Comparison of ENCODE assay signal across 6 cellular contexts in the genomic region with DNA sequence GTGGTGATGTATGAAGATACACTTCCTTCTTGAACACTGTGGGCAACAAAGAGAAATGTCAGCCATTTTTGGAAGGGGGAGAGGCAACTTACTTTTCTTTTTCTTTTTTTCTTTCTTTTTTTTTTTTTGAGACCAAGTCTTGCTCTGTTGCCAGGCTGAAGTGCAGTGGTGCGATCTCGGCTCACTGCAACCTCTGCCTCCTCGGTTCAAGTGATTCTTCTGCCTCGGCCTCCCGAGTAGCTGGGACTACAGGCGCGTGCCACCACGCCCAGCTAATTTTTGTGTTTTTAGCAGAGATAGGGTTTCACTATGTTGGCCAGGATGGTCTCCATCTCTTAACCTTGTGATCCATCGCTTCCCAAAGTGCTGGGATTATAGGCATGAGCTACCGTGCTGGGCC. TPM values are rescaled to one million over a fixed set of nuclear protein-coding genes. Genes with fewer than 3 reads are reported as not detected.
DNase-seq lines count a peak whose midpoint lies in the region; ATAC-seq and TF ChIP-seq lines count a peak whose summit lies in the region.
"Not testable (repeated sequence)": the region's sequence is repeated elsewhere in the genome, so short reads cannot be mapped to it uniquely, and the experiment has no call there.

No MANE protein-coding gene starts in this region.

- H3K27me3 Mint-ChIP-seq in activated T-helper 17 cell treated with anti-CD3 and anti-CD28 coated beads, Interleukin-2, amount 50 U/mL, for 72 hours; endodermal cell (ENCODE audit: insufficient read depth); memory B cell: not testable (repeated sequence)

- not testable (repeated sequence) for H3K9me3 Mint-ChIP-seq in activated T-helper 17 cell treated with anti-CD3 and anti-CD28 coated beads, Interleukin-2, amount 50 U/mL, for 72 hours; endodermal cell; memory B cell

- H3K4me1 ChIP-seq in KMS-11 (ENCODE audit: low read depth, poor library complexity, severe bottlenecking) (peaks cover 43% of the 10 kb centered on the region), endodermal cell (ENCODE audit: control insufficient read depth, insufficient read depth, low read length) (peaks cover 14% of the 10 kb centered on the region)

- H2AFZ ChIP-seq in KMS-11 (ENCODE audit: low read depth) = not testable (repeated sequence)

- DNase-seq in AG04450 (ENCODE audit: low read depth, low spot score); endodermal cell; memory B cell (ENCODE audit: low spot score in 2 of 2): not testable (repeated sequence)

- whole genome bisulfite sequencing in endodermal cell (ENCODE audit: insufficient coverage in 1 of 2, insufficient read length in 1 of 2), 2 experiments = 92 to 94% methylated on average over 7 to 10 of the region's 10 CpGs

- peak overlapping the region; percentile 97 for H3K27ac Mint-ChIP-seq in activated T-helper 17 cell treated with anti-CD3 and anti-CD28 coated beads, Interleukin-2, amount 50 U/mL, for 72 hours
- H3K27ac Mint-ChIP-seq in endodermal cell (peak overlapping the region; percentile 79), memory B cell (peak overlapping the region; percentile 83)

- H3K36me3 ChIP-seq in KMS-11 (ENCODE audit: insufficient read depth) (peaks cover 33% of the 10 kb centered on the region; the same call in 1 of the 2 replicates), endodermal cell (ENCODE audit: control insufficient read depth, insufficient read depth, low read length) (peaks cover 64% of the 10 kb centered on the region)

- ATAC-seq in activated T-helper 17 cell treated with anti-CD3 and anti-CD28 coated beads, Interleukin-2, amount 50 U/mL, for 72 hours (replicated peaks); memory B cell (ENCODE audit: low read depth): not testable (repeated sequence)

- H3K27ac ChIP-seq in AG04450 (ENCODE audit: low read depth, low read length) (peak overlapping the region; percentile 47), KMS-11 (peak overlapping the region; percentile 71; the same call in 1 of the 2 replicates), skin epidermis (peak overlapping the region in 12 of 21 experiments; percentile 2 to 98 (median 48))
- H3K27ac ChIP-seq in endodermal cell (ENCODE audit: low read depth, low read length) = not testable (repeated sequence)

- H3K9ac ChIP-seq in KMS-11; endodermal cell (ENCODE audit: extremely low read depth, low read length, poor library complexity, severe bottlenecking): not testable (repeated sequence)

- not testable (repeated sequence) for TF ChIP-seq CTCF in AG04450 (IDR thresholded peaks at IDR 0.05; ENCODE audit: low read depth, low read length); KMS-11 (conservative IDR thresholded peaks at IDR 0.05; ENCODE audit: low read depth, low read length); endodermal cell (conservative IDR thresholded peaks at IDR 0.05)

- H3K9me3 ChIP-seq in AG04450 (ENCODE audit: control insufficient read depth, insufficient read depth, low read length); endodermal cell (ENCODE audit: control insufficient read depth, low read length): not testable (repeated sequence)

- POLR2A ChIA-PET in AG04450 (lab: Yijun Ruan, JAX) = interaction anchor here (0.6 kb wide), 1 partner anchor 211 kb away, joined by 3 read pairs; no protein-coding TSS in a partner anchor

- peak overlapping the region; percentile 89 for H3K4me2 ChIP-seq in KMS-11

- H3K4me3 ChIP-seq in AG04450 (ENCODE audit: low read depth, low read length) = peak overlapping the region; percentile 100
- H3K4me3 ChIP-seq in KMS-11 (IDR thresholded peaks at IDR 0.05; ENCODE audit: insufficient read depth, low read depth, low read length) = not testable (repeated sequence)
- H3K4me3 ChIP-seq in endodermal cell (ENCODE audit: low read length) = peak overlapping the region; percentile 96
- peak overlapping the region in 1 of 7 experiments; percentile 77 for H3K4me3 ChIP-seq in skin epidermis

- H3K79me2 ChIP-seq in KMS-11 (ENCODE audit: insufficient read depth, low read depth) = peaks cover 31% of the 10 kb centered on the region

- CTCF ChIA-PET in AG04450 (lab: Charles Lee) = interaction anchor here (0.6 to 1.8 kb wide), 4 partner anchors 42 to 176 kb away, joined by 3 to 6 read pairs (median 4); no protein-coding TSS in a partner anchor

- peak overlapping the region; percentile 81 for H3K4me3 Mint-ChIP-seq in activated T-helper 17 cell treated with anti-CD3 and anti-CD28 coated beads, Interleukin-2, amount 50 U/mL, for 72 hours
- H3K4me3 Mint-ChIP-seq in endodermal cell, memory B cell: not testable (repeated sequence)

- H3K36me3 Mint-ChIP-seq in activated T-helper 17 cell treated with anti-CD3 and anti-CD28 coated beads, Interleukin-2, amount 50 U/mL, for 72 hours (ENCODE audit: low read depth) = peaks cover 92% of the 10 kb centered on the region
- H3K36me3 Mint-ChIP-seq in endodermal cell (ENCODE audit: low read depth) = peaks cover 59% of the 10 kb centered on the region
- H3K36me3 Mint-ChIP-seq in memory B cell = peaks cover 33% of the 10 kb centered on the region

- H3K4me1 Mint-ChIP-seq in activated T-helper 17 cell treated with anti-CD3 and anti-CD28 coated beads, Interleukin-2, amount 50 U/mL, for 72 hours = peaks cover 20% of the 10 kb centered on the region
- H3K4me1 Mint-ChIP-seq in endodermal cell (peaks cover 45% of the 10 kb centered on the region), memory B cell (peaks cover 25% of the 10 kb centered on the region)

- not testable (repeated sequence) for H4K20me1 ChIP-seq in KMS-11 (ENCODE audit: insufficient read depth)

- H3K27me3 ChIP-seq in AG04450 (ENCODE audit: control insufficient read depth, insufficient read depth, low read length); KMS-11 (ENCODE audit: insufficient read depth, low read depth); endodermal cell (ENCODE audit: control insufficient read depth, insufficient read depth, low read length, poor library complexity, severe bottlenecking): not testable (repeated sequence)

RNA-seq across cellular contexts. Expression of gene DDIT3, which starts 2.6 kb away (rescaled TPM):
- polyA plus RNA-seq in AG04450 (2011; rRNA removed) = 64.9 and 69.0 TPM in 2 replicates
- 28.6 and 30.8 TPM in 2 replicates for polyA minus RNA-seq in AG04450 (2011; rRNA and poly(A)+ RNA removed)
- 10 to 100 TPM; 14.2 to 25.3 TPM for total RNA-seq in activated T-helper 17 cell treated with anti-CD3 and anti-CD28 coated beads, Interleukin-2, amount 50 U/mL, for 72 hours
- total RNA-seq in endodermal cell = 10 to 100 TPM in 1 of 2 donors, 1 to 10 TPM in 1; 9.9 to 12.4 TPM
- 19.7 TPM for polyA plus RNA-seq in endodermal cell (2013, experiment 1 of 2)
- 12.3 TPM for polyA plus RNA-seq in endodermal cell (2013, experiment 2 of 2)

RNA-seq across cellular contexts. Expression of gene MBD6, which starts 4.9 kb away (rescaled TPM):
- polyA plus RNA-seq in AG04450 (2011; rRNA removed) = 3.3 and 4.9 TPM in 2 replicates
- polyA minus RNA-seq in AG04450 (2011; rRNA and poly(A)+ RNA removed) = 7.4 and 7.5 TPM in 2 replicates
- 10 to 100 TPM; 78.8 to 83.1 TPM for total RNA-seq in activated T-helper 17 cell treated with anti-CD3 and anti-CD28 coated beads, Interleukin-2, amount 50 U/mL, for 72 hours
- total RNA-seq in endodermal cell = 10 to 100 TPM; 49.2 to 88.2 TPM
- polyA plus RNA-seq in endodermal cell (2013, experiment 1 of 2) = 42.9 TPM
- polyA plus RNA-seq in endodermal cell (2013, experiment 2 of 2) = 32.4 TPM

RNA-seq across cellular contexts. Expression of gene DCTN2, which starts 29.3 kb away (rescaled TPM):
- 146 and 160 TPM in 2 replicates for polyA plus RNA-seq in AG04450 (2011; rRNA removed)
- 125 and 146 TPM in 2 replicates for polyA minus RNA-seq in AG04450 (2011; rRNA and poly(A)+ RNA removed)
- 10 to 100 TPM; 78.5 to 96.4 TPM for total RNA-seq in activated T-helper 17 cell treated with anti-CD3 and anti-CD28 coated beads, Interleukin-2, amount 50 U/mL, for 72 hours
- 100 to 1,000 TPM; 110 to 114 TPM for total RNA-seq in endodermal cell
- polyA plus RNA-seq in endodermal cell (2013, experiment 1 of 2) = 164 TPM
- 157 TPM for polyA plus RNA-seq in endodermal cell (2013, experiment 2 of 2)

RNA-seq across cellular contexts. Expression of gene MARS1, which starts 29.9 kb away (rescaled TPM):
- 236 and 252 TPM in 2 replicates for polyA plus RNA-seq in AG04450 (2011; rRNA removed)
- 230 and 259 TPM in 2 replicates for polyA minus RNA-seq in AG04450 (2011; rRNA and poly(A)+ RNA removed)
- 100 to 1,000 TPM; 130 to 243 TPM for total RNA-seq in activated T-helper 17 cell treated with anti-CD3 and anti-CD28 coated beads, Interleukin-2, amount 50 U/mL, for 72 hours
- total RNA-seq in endodermal cell = 100 to 1,000 TPM; 254 to 263 TPM
- polyA plus RNA-seq in endodermal cell (2013, experiment 1 of 2) = 194 TPM
- 152 TPM for polyA plus RNA-seq in endodermal cell (2013, experiment 2 of 2)

RNA-seq across cellular contexts. Expression of gene KIF5A, which starts 32.1 kb away (rescaled TPM):
- polyA plus RNA-seq in AG04450 (2011; rRNA removed) = 0.38 and 0.45 TPM in 2 replicates
- 0.52 and 0.97 TPM in 2 replicates for polyA minus RNA-seq in AG04450 (2011; rRNA and poly(A)+ RNA removed)
- 1 to 10 TPM; 2.0 to 3.0 TPM for total RNA-seq in activated T-helper 17 cell treated with anti-CD3 and anti-CD28 coated beads, Interleukin-2, amount 50 U/mL, for 72 hours
- total RNA-seq in endodermal cell = 1 to 10 TPM; 2.3 to 4.5 TPM
- 17.2 TPM for polyA plus RNA-seq in endodermal cell (2013, experiment 1 of 2)
- 14.5 TPM for polyA plus RNA-seq in endodermal cell (2013, experiment 2 of 2)
